ENCODE assay signal across 17 cellular contexts in the genomic region with DNA sequence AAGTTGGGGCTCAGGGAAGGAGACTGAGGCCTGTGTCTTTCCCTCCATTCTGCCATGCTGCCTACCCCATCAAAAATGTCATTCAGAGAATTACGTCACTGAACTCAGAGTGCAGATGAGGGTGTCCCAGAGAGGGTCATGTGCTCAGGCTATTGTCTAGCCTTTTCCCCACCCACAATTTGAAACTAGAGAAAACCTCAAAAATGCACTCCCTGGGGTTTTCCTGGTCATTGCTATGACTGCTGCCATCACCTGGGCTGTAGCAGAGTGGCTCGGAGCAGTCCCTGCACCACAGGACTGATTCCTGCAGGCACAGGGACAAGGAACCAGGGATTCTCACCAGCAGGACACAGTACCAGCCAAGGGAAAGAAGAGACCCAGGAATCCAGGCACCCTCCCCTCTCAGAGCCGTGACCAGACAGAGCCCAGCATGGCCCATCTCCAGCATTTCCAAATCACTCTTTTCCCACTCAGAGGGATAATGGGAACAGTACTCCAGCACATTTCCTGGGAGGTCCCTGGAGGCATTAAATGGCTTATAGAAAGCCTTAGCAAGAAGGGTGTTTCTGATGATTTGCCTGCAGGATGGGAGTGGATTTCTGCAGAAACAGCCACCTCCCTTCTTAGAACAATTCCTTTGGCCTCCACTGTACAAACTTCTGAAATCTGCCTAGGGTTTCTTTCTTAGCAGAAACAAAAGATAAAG. TPM values are rescaled to one million over a fixed set of nuclear protein-coding genes. Genes with fewer than 3 reads are reported as not detected.
DNase-seq lines count a peak whose midpoint lies in the region; ATAC-seq, FAIRE-seq and TF ChIP-seq lines count a peak whose summit lies in the region.
"Had no signal": no experiment of that assay in that cellular context is flagged by ENCODE, and none has a peak within 500 bp of the region (broad histone marks: within the 10 kb centered on the region; RNA-seq: fewer than 3 reads in every experiment).

No MANE protein-coding gene starts in this region.

- TF ChIP-seq RAD21 in GM12878 (IDR thresholded peaks at IDR 0.05; ENCODE audit: insufficient read depth, low read depth, low read length) = no peak

- H3K4me1 ChIP-seq in KMS-11 (ENCODE audit: low read depth, poor library complexity, severe bottlenecking) = peaks cover 38% of the 10 kb centered on the region
- no peaks in the 10 kb centered on the region for H3K4me1 ChIP-seq in GM12878 (ENCODE audit: control insufficient read depth, insufficient read depth, low read length)
- H3K4me1 ChIP-seq in lower lobe of right lung = peaks cover 39% of the 10 kb centered on the region

- no peaks in the 10 kb centered on the region for H3K27me3 ChIP-seq in KMS-11 (ENCODE audit: insufficient read depth, low read depth)
- peaks cover 13% of the 10 kb centered on the region in 2 experiments for H3K27me3 ChIP-seq in GM12878 (replicated peaks in 1 of 2; ENCODE audit: control insufficient read depth in 2 of 2, insufficient read depth in 2 of 2, low read length in 1 of 2)
- peaks cover 7% of the 10 kb centered on the region for H3K27me3 ChIP-seq in lower lobe of right lung (ENCODE audit: low read depth)

- BruUV-seq in GM12878 (replicated peaks; lab: Mats Ljungman, UMichigan) = no TSS peak

- peak overlapping the region; percentile 0; the same call in 1 of the 2 replicates for H3K9ac ChIP-seq in KMS-11
- no peak overlapping the region for H3K9ac ChIP-seq in GM12878 (ENCODE audit: control insufficient read depth, insufficient read depth, low read length)

- no peaks in the 10 kb centered on the region for H4K20me1 ChIP-seq in KMS-11 (ENCODE audit: insufficient read depth)
- H4K20me1 ChIP-seq in GM12878 (ENCODE audit: control insufficient read depth, insufficient read depth) = no peaks in the 10 kb centered on the region

- ATAC-seq in GM12878 (peak; percentile 62), lower lobe of right lung (no peak)
- ATAC-seq: activated naive CD4-positive, alpha-beta T cell treated with anti-CD3 and anti-CD28 coated beads, Interleukin-2, amount 50 U/mL, for 72 hours; SK-N-SH treated with all-trans-retinoic acid at 6 μM for 48 hours had no signal

- POLR2A ChIA-PET in GM12878 (lab: Charles Lee) = no interaction called here

- H3K79me2 ChIP-seq in KMS-11 (ENCODE audit: insufficient read depth, low read depth) (no peaks in the 10 kb centered on the region), GM12878 (ENCODE audit: control insufficient read depth, insufficient read depth, low read length) (no peaks in the 10 kb centered on the region)

- H3K36me3 ChIP-seq in KMS-11 (ENCODE audit: insufficient read depth) = no peaks in the 10 kb centered on the region
- no peaks in the 10 kb centered on the region for H3K36me3 ChIP-seq in GM12878 (ENCODE audit: control insufficient read depth in 2 of 2, insufficient read depth in 2 of 2, low read length in 1 of 2)
- no peaks in the 10 kb centered on the region for H3K36me3 ChIP-seq in lower lobe of right lung
- H3K36me3 ChIP-seq: WERI-Rb-1 had no signal

- no peak for FAIRE-seq in GM12878 (lab: Jason Lieb, UNC)
- FAIRE-seq: GM18507 had no signal

- peak overlapping the region; percentile 28 for H2AFZ ChIP-seq in KMS-11 (ENCODE audit: low read depth)
- H2AFZ ChIP-seq in GM12878 (ENCODE audit: control insufficient read depth, low read depth, low read length) = no peak overlapping the region

- intact Hi-C loops in GM12878 (cut with micrococcal nuclease; ENCODE audit: unreplicated experiment) (no loop called here), lower lobe of right lung (cut with DNase I) (no loop called here)

- no peak overlapping the region for H3K4me3 ChIP-seq in KMS-11 (IDR thresholded peaks at IDR 0.05; ENCODE audit: insufficient read depth, low read depth, low read length)
- no peak overlapping the region for H3K4me3 ChIP-seq in GM12878
- no peak overlapping the region for H3K4me3 ChIP-seq in lower lobe of right lung
- H3K4me3 ChIP-seq: coronary artery had no signal

- in situ Hi-C loops in GM12878 (cut with MboI) = no loop called here

- H3K27ac ChIP-seq in KMS-11 (no peak overlapping the region), GM12878 (ENCODE audit: control insufficient read depth, insufficient read depth) (no peak overlapping the region), lower lobe of right lung (peak overlapping the region; percentile 31)
- H3K27ac ChIP-seq: coronary artery, WERI-Rb-1 had no signal

- WGBS in GM12878 (ENCODE audit: insufficient coverage, insufficient replicate concordance, low lambda C conversion rate, missing lambda C conversion rate) = 18% methylated on average over 3 of the region's 3 CpGs

- CTCF ChIA-PET in GM12878 (lab: Yijun Ruan, JAX) = no interaction called here

- TF ChIP-seq CTCF in KMS-11 (conservative IDR thresholded peaks at IDR 0.05; ENCODE audit: low read depth, low read length) (no peak), GM12878 (IDR thresholded peaks at IDR 0.05 in 2 of 3, conservative IDR thresholded peaks at IDR 0.05 in 1 of 3; ENCODE audit: control insufficient read depth in 2 of 3, extremely low read depth in 1 of 3, insufficient read depth in 1 of 3, low read depth in 3 of 3, low read length in 3 of 3) (no peak), lower lobe of right lung (IDR thresholded peaks at IDR 0.05) (no peak)

- no peak for TF ChIP-seq EP300 in GM12878 (IDR thresholded peaks at IDR 0.05; ENCODE audit: borderline replicate concordance in 1 of 2, control insufficient read depth in 1 of 2, low read depth in 2 of 2, low read length in 2 of 2)

- RAD21 ChIA-PET in GM12878 (lab: Charles Lee; ENCODE audit: unreplicated experiment) = no interaction called here

- H3K4me2 ChIP-seq in KMS-11 = peak overlapping the region; percentile 44; the same call in 1 of the 2 replicates
- H3K4me2 ChIP-seq in GM12878 (ENCODE audit: control insufficient read depth, insufficient read depth) = no peak overlapping the region

- SMC1A ChIA-PET in GM12878 (lab: Charles Lee; ENCODE audit: uncharacterized antibody, unreplicated experiment) = no interaction called here

- DNase-seq in EH (ENCODE audit: low read depth) (peak; percentile 26), GM12878 (ENCODE audit: low read depth, low spot score) (no peak), lower lobe of right lung (no peak), NCI-H2227 treated with DMSO at 0.1 percent for 48 hours (lab: John Stamatoyannopoulos, UW) (no peak), midbrain (lab: John Stamatoyannopoulos, UW) (no peak), AG08395 (ENCODE audit: low spot score) (no peak), DMS153 (lab: John Stamatoyannopoulos, UW) (no peak)
- DNase-seq: immature natural killer cell; naive B cell; NCI-H1417 treated with DMSO at 0.1 percent for 48 hours; NK-92 treated with Interleukin-12 subunit alpha and Interleukin-12 subunit beta, amount 100 ng/mL, for 24 hours; WERI-Rb-1 had no signal

- no peak for TF ChIP-seq POLR2A in GM12878 (IDR thresholded peaks at IDR 0.05; ENCODE audit: low read depth, low read length)

- no peaks in the 10 kb centered on the region for H3K9me3 ChIP-seq in GM12878 (replicated peaks; ENCODE audit: control insufficient read depth, insufficient read depth, low read length)
- H3K9me3 ChIP-seq in lower lobe of right lung = no peaks in the 10 kb centered on the region

TF ChIP-seq in GM12878, 131 proteins besides CTCF, POLR2A, EP300 and RAD21 (continues in another document):
- TF ChIP-seq SUPT20H (IDR thresholded peaks at IDR 0.05; ENCODE audit: borderline replicate concordance, control insufficient read depth, low read depth, low read length) (no peak), BHLHE40 (IDR thresholded peaks at IDR 0.05; ENCODE audit: borderline replicate concordance in 1 of 2, low read depth in 2 of 2, low read length in 1 of 2) (peak in 1 of 2 experiments; percentile 22; a peak in 1 of 4 replicates), NR2C1 (IDR thresholded peaks at IDR 0.05) (no peak), ESRRA (IDR thresholded peaks at IDR 0.05; ENCODE audit: low read length) (no peak), RELB (IDR thresholded peaks at IDR 0.05; ENCODE audit: low read depth) (no peak)

RNA-seq across cellular contexts. Expression of gene VWF, which starts 45.9 kb away (rescaled TPM):
- total RNA-seq in GM12878 (2013; cell fraction: nucleolus; rRNA removed) = 0.12 and 0.65 TPM in 2 replicates
- total RNA-seq in GM12878 (2014; rRNA removed) (0.16 TPM in 1 of 2 replicates, not detected in the other), GM12878 (2014; rRNA removed; fragmentation: Illumina TruSeq; extraction: Trizol) (not detected in 2 replicates), GM12878 (2021) (0.23 and 0.53 TPM in 2 replicates), lower lobe of right lung (468 TPM)
- not detected for polyA plus RNA-seq in GM12878 (2011; ENCODE audit: low read depth)
- polyA plus RNA-seq in GM12878 (2011; rRNA removed) (0.08 TPM in 1 of 2 replicates, not detected in the other), GM12878 (2014; fragmentation: Illumina TruSeq; extraction: Trizol) (not detected in 2 replicates), GM12878 (2014; fragmentation: Nextera tagmentation; extraction: Ambion mirVana) (not detected), GM12878 (2014; rRNA removed) (not detected in 2 replicates), GM12878 (2016; fragmentation: Nextera tagmentation; extraction: Ambion mirVana) (not detected)
- polyA plus RNA-seq in GM12878 (2011; cell fraction: cytosol; rRNA removed) = 0.01 and 0.03 TPM in 2 replicates
- polyA plus RNA-seq in GM12878 (2011; cell fraction: nucleus; rRNA removed) = 0.04 and 0.07 TPM in 2 replicates
- not detected in 2 replicates for polyA plus RNA-seq in GM12878 (2012)
- polyA minus RNA-seq in GM12878 (2011; rRNA and poly(A)+ RNA removed) = 0.10 TPM in 1 of 2 replicates, not detected in the other
- 0.13 TPM in 1 of 2 replicates, not detected in the other for polyA minus RNA-seq in GM12878 (2011; cell fraction: cytosol; rRNA and poly(A)+ RNA removed)
- 0.12 TPM in 1 of 2 replicates, not detected in the other for polyA minus RNA-seq in GM12878 (2011; cell fraction: nucleus; rRNA and poly(A)+ RNA removed)

Comparison
In these comparisons a context has a peak if more than half of its experiments do, and no peak if none do; other contexts are left out.
1. RNA of gene VWF, which starts 45.9 kb away (total RNA-seq): 468 TPM in lower lobe of right lung (single experiment); 0.12 to 0.65 TPM in GM12878; every median in the first group is over 100 times any median in the second.